ENCODE assay signal across 14 cellular contexts in the genomic region with DNA sequence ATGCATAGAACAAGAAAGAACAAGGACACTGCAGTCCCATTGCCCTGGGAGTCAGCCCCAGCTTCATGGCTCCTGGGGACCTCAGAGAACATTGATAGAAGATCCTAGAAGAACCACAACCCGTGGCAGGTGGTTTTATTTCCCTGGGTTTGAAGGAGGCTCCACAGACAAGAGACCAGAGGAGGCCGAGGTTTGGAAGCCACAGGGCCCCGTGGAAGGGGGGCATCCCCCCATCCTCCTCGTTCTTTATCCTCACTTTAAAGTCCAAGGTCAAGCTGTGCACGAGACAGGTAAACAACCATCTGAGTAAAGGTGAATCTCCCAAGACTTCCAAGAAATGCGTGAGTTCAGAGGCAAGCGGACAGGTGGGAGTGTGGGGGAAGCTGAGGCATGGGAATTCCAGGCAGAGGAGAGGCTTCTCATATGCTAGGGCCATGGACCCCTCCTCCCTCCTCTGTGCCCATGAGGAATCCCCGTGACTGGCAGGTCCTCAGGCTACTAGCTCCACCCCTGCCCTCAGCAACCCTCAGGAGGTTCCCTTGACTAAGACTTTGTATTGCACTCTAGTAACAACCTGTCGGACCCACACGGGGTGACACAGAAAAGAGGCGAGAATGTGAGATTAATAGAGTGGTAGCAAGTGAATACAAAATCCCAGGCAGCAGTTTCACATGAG. TPM values are rescaled to one million over a fixed set of nuclear protein-coding genes. Genes with fewer than 3 reads are reported as not detected.
DNase-seq lines count a peak whose midpoint lies in the region; ATAC-seq, FAIRE-seq and TF ChIP-seq lines count a peak whose summit lies in the region.
"Had no signal": no experiment of that assay in that cellular context is flagged by ENCODE, and none has a peak within 500 bp of the region (broad histone marks: within the 10 kb centered on the region; RNA-seq: fewer than 3 reads in every experiment).

No MANE protein-coding gene starts in this region.

- intact Hi-C loops in activated CD8-positive, alpha-beta T cell treated with anti-CD3 and anti-CD28 coated beads for 36 hours (cut with micrococcal nuclease), result no loop called here
- intact Hi-C loops in right lobe of liver (cut with DNase I), result no loop called here

- no peak for DNase-seq in activated CD8-positive, alpha-beta T cell treated with anti-CD3 and anti-CD28 coated beads, Interleukin-2, amount 10 ng/mL, durations not matched to agents 7 days and 5 days
- no peak for DNase-seq in activated CD8-positive, alpha-beta T cell treated with anti-CD3 and anti-CD28 coated beads for 36 hours
- peak; percentile 12 to 80 (median 70) for DNase-seq in Peyer's patch
- no peak for DNase-seq in right lobe of liver
- peak; percentile 59 for DNase-seq in small intestine
- DNase-seq in NCI-H1105 treated with DMSO at 0.1 percent for 48 hours (lab: John Stamatoyannopoulos, UW), result no peak
- DNase-seq in GM12891 (ENCODE audit: insufficient read length, low spot score), result no peak
- DNase-seq in 8988T, result no peak
- DNase-seq: Calu3; effector memory CD8-positive, alpha-beta T cell; NCI-H2227 treated with DMSO at 0.1 percent for 48 hours had no signal

- H3K4me3 Mint-ChIP-seq in activated CD8-positive, alpha-beta T cell treated with anti-CD3 and anti-CD28 coated beads, Interleukin-2, amount 10 ng/mL, durations not matched to agents 7 days and 5 days, result no peak overlapping the region
- H3K4me3 Mint-ChIP-seq in activated CD8-positive, alpha-beta T cell treated with anti-CD3 and anti-CD28 coated beads for 36 hours, result no peak overlapping the region
- H3K4me3 Mint-ChIP-seq: effector memory CD8-positive, alpha-beta T cell had no signal

- H3K4me1 Mint-ChIP-seq in activated CD8-positive, alpha-beta T cell treated with anti-CD3 and anti-CD28 coated beads, Interleukin-2, amount 10 ng/mL, durations not matched to agents 7 days and 5 days (ENCODE audit: low read depth), result peaks cover 17% of the 10 kb centered on the region
- H3K4me1 Mint-ChIP-seq in activated CD8-positive, alpha-beta T cell treated with anti-CD3 and anti-CD28 coated beads for 36 hours (ENCODE audit: low read depth), result peaks cover 12% of the 10 kb centered on the region

- peak overlapping the region; percentile 45 for H3K27ac Mint-ChIP-seq in activated CD8-positive, alpha-beta T cell treated with anti-CD3 and anti-CD28 coated beads, Interleukin-2, amount 10 ng/mL, durations not matched to agents 7 days and 5 days
- no peak overlapping the region for H3K27ac Mint-ChIP-seq in activated CD8-positive, alpha-beta T cell treated with anti-CD3 and anti-CD28 coated beads for 36 hours

- H3K36me3 ChIP-seq in Peyer's patch (peaks cover 0 to 23% (median 0%) of the 10 kb centered on the region in 3 donors), right lobe of liver (peaks cover 0 to 9% (median 5%) of the 10 kb centered on the region in 4 donors), small intestine (ENCODE audit: control insufficient read depth in 2 of 2, insufficient read depth in 2 of 2, low read length in 2 of 2) (peaks cover 0 to 4% of the 10 kb centered on the region in 2 donors)
- H3K36me3 ChIP-seq: gastrocnemius medialis had no signal

- peaks cover 1% of the 10 kb centered on the region for H3K36me3 Mint-ChIP-seq in activated CD8-positive, alpha-beta T cell treated with anti-CD3 and anti-CD28 coated beads, Interleukin-2, amount 10 ng/mL, durations not matched to agents 7 days and 5 days (ENCODE audit: low read depth)
- H3K36me3 Mint-ChIP-seq in activated CD8-positive, alpha-beta T cell treated with anti-CD3 and anti-CD28 coated beads for 36 hours (ENCODE audit: low read depth), result peaks cover 2% of the 10 kb centered on the region

- H3K27me3 Mint-ChIP-seq in activated CD8-positive, alpha-beta T cell treated with anti-CD3 and anti-CD28 coated beads, Interleukin-2, amount 10 ng/mL, durations not matched to agents 7 days and 5 days (ENCODE audit: low read depth), result no peaks in the 10 kb centered on the region
- H3K27me3 Mint-ChIP-seq in activated CD8-positive, alpha-beta T cell treated with anti-CD3 and anti-CD28 coated beads for 36 hours, result no peaks in the 10 kb centered on the region
- H3K27me3 Mint-ChIP-seq: effector memory CD8-positive, alpha-beta T cell had no signal

- ATAC-seq in activated CD8-positive, alpha-beta T cell treated with anti-CD3 and anti-CD28 coated beads, Interleukin-2, amount 10 ng/mL, durations not matched to agents 7 days and 5 days, result no peak
- ATAC-seq in activated CD8-positive, alpha-beta T cell treated with anti-CD3 and anti-CD28 coated beads for 36 hours, result no peak
- no peak for ATAC-seq in right lobe of liver
- ATAC-seq: effector memory CD8-positive, alpha-beta T cell had no signal

- no peak for TF ChIP-seq CTCF in activated CD8-positive, alpha-beta T cell treated with anti-CD3 and anti-CD28 coated beads for 36 hours (IDR thresholded peaks at IDR 0.05)
- TF ChIP-seq CTCF in Peyer's patch (IDR thresholded peaks at IDR 0.05) (no peak), right lobe of liver (IDR thresholded peaks at IDR 0.05) (no peak)

- TF ChIP-seq POLR2A in Peyer's patch (IDR thresholded peaks at IDR 0.05) (peak in 1 of 2 donors; percentile 31), right lobe of liver (IDR thresholded peaks at IDR 0.05) (no peak), GM12891 (IDR thresholded peaks at IDR 0.05; ENCODE audit: low read depth, low read length) (no peak)

- H3K9me3 ChIP-seq in Peyer's patch (no peaks in the 10 kb centered on the region), right lobe of liver (no peaks in the 10 kb centered on the region), small intestine (ENCODE audit: control insufficient read depth, low read depth) (no peaks in the 10 kb centered on the region)
- H3K9me3 ChIP-seq: gastrocnemius medialis had no signal

- H3K27me3 ChIP-seq in Peyer's patch (no peaks in the 10 kb centered on the region), right lobe of liver (no peaks in the 10 kb centered on the region), small intestine (ENCODE audit: control insufficient read depth in 2 of 2, insufficient read depth in 2 of 2, low read length in 2 of 2) (no peaks in the 10 kb centered on the region)
- H3K27me3 ChIP-seq: gastrocnemius medialis had no signal

- H3K27ac ChIP-seq in Peyer's patch, result peak overlapping the region in 3 of 4 donors; percentile 73 to 90 (median 90)
- peak overlapping the region; percentile 59 to 83 (median 61) for H3K27ac ChIP-seq in right lobe of liver
- peak overlapping the region; percentile 61 to 94 for H3K27ac ChIP-seq in small intestine (ENCODE audit: low read depth in 1 of 2, low read length in 1 of 2)

- CTCF ChIA-PET in activated CD8-positive, alpha-beta T cell treated with anti-CD3 and anti-CD28 coated beads, Interleukin-2, amount 10 ng/mL, durations not matched to agents 7 days and 5 days (lab: Charles Lee), result interaction anchor here (0.5 to 1.2 kb wide), 2 partner anchors 23 to 340 kb away, joined by 3 read pairs; partner anchors contain the start of gene NFATC2IP
- CTCF ChIA-PET in activated CD8-positive, alpha-beta T cell treated with anti-CD3 and anti-CD28 coated beads for 36 hours (lab: Charles Lee), result interaction anchor here (1.2 kb wide), 1 partner anchor 13 kb away, joined by 5 read pairs; no protein-coding TSS in a partner anchor

- no peak for FAIRE-seq in small intestine (lab: Jason Lieb, UNC)
- FAIRE-seq in GM12891 (lab: Jason Lieb, UNC), result no peak

- H3K4me1 ChIP-seq in Peyer's patch (peaks cover 0 to 37% (median 4%) of the 10 kb centered on the region in 4 donors), right lobe of liver (peaks cover 0 to 36% (median 7%) of the 10 kb centered on the region in 4 donors), small intestine (ENCODE audit: control insufficient read depth in 2 of 2, insufficient read depth in 1 of 2, low read depth in 1 of 2, low read length in 1 of 2) (peaks cover 2 to 7% of the 10 kb centered on the region in 2 donors)

- WGBS in right lobe of liver (ENCODE audit: insufficient coverage, low coverage, low lambda C conversion rate, missing lambda C conversion rate), result 43% methylated on average over 11 of the region's 11 CpGs
- 30 to 64% (median 39%) methylated on average over 11 of the region's 11 CpGs for WGBS in small intestine, 3 donors

- POLR2A ChIA-PET in activated CD8-positive, alpha-beta T cell treated with anti-CD3 and anti-CD28 coated beads, Interleukin-2, amount 10 ng/mL, durations not matched to agents 7 days and 5 days (lab: Charles Lee), result no interaction called here
- POLR2A ChIA-PET in activated CD8-positive, alpha-beta T cell treated with anti-CD3 and anti-CD28 coated beads for 36 hours (lab: Charles Lee), result interaction anchor here (0.6 kb wide), 1 partner anchor 232 kb away, joined by 3 read pairs; no protein-coding TSS in a partner anchor

- H3K9me3 Mint-ChIP-seq in activated CD8-positive, alpha-beta T cell treated with anti-CD3 and anti-CD28 coated beads, Interleukin-2, amount 10 ng/mL, durations not matched to agents 7 days and 5 days (ENCODE audit: insufficient read depth), result no peaks in the 10 kb centered on the region
- H3K9me3 Mint-ChIP-seq in activated CD8-positive, alpha-beta T cell treated with anti-CD3 and anti-CD28 coated beads for 36 hours, result no peaks in the 10 kb centered on the region
- H3K9me3 Mint-ChIP-seq: effector memory CD8-positive, alpha-beta T cell had no signal

- peak overlapping the region in 2 of 4 donors; percentile 4 to 56 for H3K4me3 ChIP-seq in Peyer's patch
- H3K4me3 ChIP-seq in right lobe of liver, result peak overlapping the region in 2 of 3 donors; percentile 62 to 73
- H3K4me3 ChIP-seq in small intestine (ENCODE audit: low read depth in 1 of 2, low read length in 2 of 2), result no peak overlapping the region

RNA-seq across cellular contexts. Expression of gene SULT1A1, which starts 0.9 kb away (rescaled TPM):
- total RNA-seq in activated CD8-positive, alpha-beta T cell treated with anti-CD3 and anti-CD28 coated beads, Interleukin-2, amount 10 ng/mL, durations not matched to agents 7 days and 5 days, result 10 to 100 TPM; 11.8 to 13.0 TPM
- 10 to 100 TPM; 15.6 to 17.4 TPM for total RNA-seq in activated CD8-positive, alpha-beta T cell treated with anti-CD3 and anti-CD28 coated beads for 36 hours
- total RNA-seq in Peyer's patch (100 to 1,000 TPM; 120 to 959 (median 337) TPM), right lobe of liver (100 to 1,000 TPM; 132 to 335 (median 207) TPM)
- polyA plus RNA-seq in small intestine, result 100 to 1,000 TPM in 2 of 3 donors, 10 to 100 TPM in 1; 69.7 to 710 (median 458) TPM
- polyA plus RNA-seq in GM12891 (2012; ENCODE audit: low read depth, missing spikeins), result 0.87 TPM

RNA-seq across cellular contexts. Expression of gene SULT1A2, which starts 13.9 kb away (rescaled TPM):
- total RNA-seq in activated CD8-positive, alpha-beta T cell treated with anti-CD3 and anti-CD28 coated beads, Interleukin-2, amount 10 ng/mL, durations not matched to agents 7 days and 5 days, result under 1 TPM; 0.42 to 0.57 TPM
- total RNA-seq in activated CD8-positive, alpha-beta T cell treated with anti-CD3 and anti-CD28 coated beads for 36 hours, result 1 to 10 TPM in 1 of 2 experiments, under 1 TPM in 1; 0.81 to 1.0 TPM
- total RNA-seq in Peyer's patch (100 to 1,000 TPM in 3 of 4 donors, 10 to 100 TPM in 1; 26.4 to 241 (median 178) TPM), right lobe of liver (10 to 100 TPM; 10.1 to 48.3 (median 18.0) TPM)
- 100 to 1,000 TPM in 2 of 3 donors, 10 to 100 TPM in 1; 18.6 to 321 (median 228) TPM for polyA plus RNA-seq in small intestine
- polyA plus RNA-seq in GM12891 (2012; ENCODE audit: low read depth, missing spikeins), result not detected

RNA-seq across cellular contexts. Expression of gene NPIPB8, which starts 27.1 kb away (rescaled TPM):
- 1 to 10 TPM in 1 of 2 experiments, under 1 TPM in 1; 0.89 to 1.0 TPM for total RNA-seq in activated CD8-positive, alpha-beta T cell treated with anti-CD3 and anti-CD28 coated beads, Interleukin-2, amount 10 ng/mL, durations not matched to agents 7 days and 5 days
- total RNA-seq in activated CD8-positive, alpha-beta T cell treated with anti-CD3 and anti-CD28 coated beads for 36 hours, result not detected
- 1 to 10 TPM in 2 of 4 donors, under 1 TPM in 1, not detected in 1; 0.85 to 2.1 (median 1.3) TPM for total RNA-seq in Peyer's patch
- total RNA-seq in right lobe of liver, result 1 to 10 TPM in 1 of 6 experiments, under 1 TPM in 2, not detected in 3; 0.89 to 2.1 (median 0.93) TPM
- polyA plus RNA-seq in small intestine, result under 1 TPM in 1 of 3 donors, not detected in 2; 0.03 TPM
- not detected for polyA plus RNA-seq in GM12891 (2012; ENCODE audit: low read depth, missing spikeins)
- total RNA-seq: A673 had no signal
- polyA plus RNA-seq: thymus had no signal

RNA-seq across cellular contexts. Expression of gene SGF29, which starts 57.0 kb away (rescaled TPM):
- total RNA-seq in activated CD8-positive, alpha-beta T cell treated with anti-CD3 and anti-CD28 coated beads, Interleukin-2, amount 10 ng/mL, durations not matched to agents 7 days and 5 days, result 10 to 100 TPM; 42.2 to 49.1 TPM
- total RNA-seq in activated CD8-positive, alpha-beta T cell treated with anti-CD3 and anti-CD28 coated beads for 36 hours, result 10 to 100 TPM; 25.0 TPM
- total RNA-seq in Peyer's patch (100 to 1,000 TPM in 1 of 4 donors, 10 to 100 TPM in 3; 27.3 to 117 (median 45.6) TPM), right lobe of liver (10 to 100 TPM; 14.5 to 17.9 (median 15.4) TPM)
- polyA plus RNA-seq in small intestine, result 10 to 100 TPM; 18.1 to 46.3 (median 42.2) TPM
- polyA plus RNA-seq in GM12891 (2012; ENCODE audit: low read depth, missing spikeins), result 14.5 TPM

Comparison
In these comparisons a context has a peak if more than half of its experiments do, and no peak if none do; other contexts are left out.
1. DNase-seq: peak in Peyer's patch (3 of 3) and small intestine (single experiment); none in activated CD8-positive, alpha-beta T cell treated with anti-CD3 and anti-CD28 coated beads, Interleukin-2, amount 10 ng/mL, durations not matched to agents 7 days and 5 days (single experiment), activated CD8-positive, alpha-beta T cell treated with anti-CD3 and anti-CD28 coated beads for 36 hours (single experiment), right lobe of liver (0 of 3), NCI-H1105 treated with DMSO at 0.1 percent for 48 hours (single experiment), GM12891 (single experiment) and 8988T (single experiment).
2. H3K4me3 ChIP-seq: peak in right lobe of liver (2 of 3); none in small intestine (0 of 2).
3. RNA of gene SULT1A1, which starts 0.9 kb away (total RNA-seq): 120 to 959 TPM in Peyer's patch and 132 to 335 TPM in right lobe of liver; 15.6 to 17.4 TPM in activated CD8-positive, alpha-beta T cell treated with anti-CD3 and anti-CD28 coated beads for 36 hours and 11.8 to 13.0 TPM in activated CD8-positive, alpha-beta T cell treated with anti-CD3 and anti-CD28 coated beads, Interleukin-2, amount 10 ng/mL, durations not matched to agents 7 days and 5 days; every median in the first group is over 4 times any median in the second.
4. RNA of gene SULT1A2, which starts 13.9 kb away (total RNA-seq): 26.4 to 241 TPM in Peyer's patch and 10.1 to 48.3 TPM in right lobe of liver; 0.81 to 1.0 TPM in activated CD8-positive, alpha-beta T cell treated with anti-CD3 and anti-CD28 coated beads for 36 hours and 0.42 to 0.57 TPM in activated CD8-positive, alpha-beta T cell treated with anti-CD3 and anti-CD28 coated beads, Interleukin-2, amount 10 ng/mL, durations not matched to agents 7 days and 5 days; every median in the first group is over 4 times any median in the second.
5. Peak in every context shown above with its lines, with median percentiles within 50 percentile points of each other: H3K27ac ChIP-seq.